In the genomic region with DNA sequence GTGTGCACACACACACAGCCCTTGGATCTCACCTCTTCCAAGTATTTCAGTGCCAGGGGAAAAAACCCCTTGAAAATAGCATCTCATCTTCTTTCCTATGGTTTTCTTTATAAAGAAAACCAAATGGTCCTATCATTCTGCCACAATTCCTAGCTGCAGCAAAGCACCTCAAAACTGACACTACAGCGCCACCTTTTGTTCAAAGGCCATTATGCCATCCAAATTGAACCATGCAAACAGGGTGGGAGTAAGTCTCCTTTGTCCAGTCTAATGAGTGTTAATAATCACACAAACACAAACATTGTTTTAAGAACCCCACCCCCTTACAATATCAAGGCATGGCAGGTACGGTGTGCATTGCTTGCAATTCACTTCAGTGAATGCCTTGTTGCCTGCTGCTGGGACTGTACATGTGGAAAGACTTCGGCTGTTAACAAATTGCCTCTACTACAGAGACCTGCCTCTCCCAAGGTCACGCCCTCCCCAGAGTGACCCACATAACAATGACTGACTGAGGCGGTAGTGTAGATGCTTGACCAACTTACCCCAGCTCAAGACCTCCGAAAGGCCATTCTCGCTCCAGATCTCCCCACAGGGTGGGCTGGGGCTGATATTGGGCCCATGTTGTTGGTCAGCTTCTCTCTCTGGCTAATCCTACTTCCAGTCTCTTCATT, we compare ENCODE assay signal across 8 cellular contexts. TPM values are rescaled to one million over a fixed set of nuclear protein-coding genes. Genes with fewer than 3 reads are reported as not detected.
A peak's percentile ranks its signal among the peaks of the same experiment; 100 is the strongest.
DNase-seq lines count a peak whose midpoint lies in the region; ATAC-seq and TF ChIP-seq lines count a peak whose summit lies in the region.

No MANE protein-coding gene starts in this region.

- no peak overlapping the region for H3K27ac ChIP-seq in breast epithelium

- intact Hi-C loops in activated naive CD4-positive, alpha-beta T cell treated with anti-CD3 and anti-CD28 coated beads for 36 hours (cut with micrococcal nuclease) = loop anchor here (1.0 kb wide), 1 partner anchor 1058 kb away; no protein-coding TSS in a partner anchor
- intact Hi-C loops in breast epithelium (cut with DNase I; ENCODE audit: low total_unique reads) = no loop called here

- no peaks in the 10 kb centered on the region for H3K4me1 Mint-ChIP-seq in activated naive CD4-positive, alpha-beta T cell treated with anti-CD3 and anti-CD28 coated beads for 36 hours (ENCODE audit: low read depth)

- no peaks in the 10 kb centered on the region for H3K36me3 Mint-ChIP-seq in activated naive CD4-positive, alpha-beta T cell treated with anti-CD3 and anti-CD28 coated beads for 36 hours (ENCODE audit: low read depth)

- no peaks in the 10 kb centered on the region for H3K9me3 ChIP-seq in breast epithelium

- H3K4me1 ChIP-seq in breast epithelium = no peaks in the 10 kb centered on the region

- no peaks in the 10 kb centered on the region for H3K9me3 Mint-ChIP-seq in activated naive CD4-positive, alpha-beta T cell treated with anti-CD3 and anti-CD28 coated beads for 36 hours

- H3K4me3 Mint-ChIP-seq in activated naive CD4-positive, alpha-beta T cell treated with anti-CD3 and anti-CD28 coated beads for 36 hours = no peak overlapping the region

- no peak overlapping the region for H3K27ac Mint-ChIP-seq in activated naive CD4-positive, alpha-beta T cell treated with anti-CD3 and anti-CD28 coated beads for 36 hours

- peaks cover 5% of the 10 kb centered on the region for H3K27me3 Mint-ChIP-seq in activated naive CD4-positive, alpha-beta T cell treated with anti-CD3 and anti-CD28 coated beads for 36 hours (ENCODE audit: low read depth)

- CTCF ChIA-PET in activated naive CD4-positive, alpha-beta T cell treated with anti-CD3 and anti-CD28 coated beads for 36 hours (lab: Charles Lee) = interaction anchor here (0.9 to 2.3 kb wide), 12 partner anchors 13 to 346 kb away, joined by 3 to 13 read pairs (median 5); no protein-coding TSS in a partner anchor

- peaks cover 0 to 3% of the 10 kb centered on the region in 2 donors for H3K27me3 ChIP-seq in breast epithelium

- peak; percentile 58 for DNase-seq in activated naive CD4-positive, alpha-beta T cell treated with anti-CD3 and anti-CD28 coated beads for 36 hours
- DNase-seq in activated naive CD4-positive, alpha-beta T cell treated with Interleukin-2 at 50 U/mL for 16 hours = no peak
- DNase-seq in NCI-H2227 treated with DMSO at 0.1 percent for 48 hours (lab: John Stamatoyannopoulos, UW) = peak; percentile 4
- DNase-seq in breast epithelium (ENCODE audit: low spot score in 2 of 2) = no peak
- DNase-seq in myocyte (ENCODE audit: low read depth) = peak; percentile 57
- DNase-seq in omental fat pad (ENCODE audit: low spot score) = no peak
- DNase-seq in GOT3 (lab: John Stamatoyannopoulos, UW) = no peak

- ATAC-seq in GM21619 (IDR thresholded peaks at IDR 0.05; ENCODE audit: unreplicated experiment) (peak; percentile 68), omental fat pad (ENCODE audit: low FRiP score) (no peak)

- TF ChIP-seq CTCF in breast epithelium (IDR thresholded peaks at IDR 0.05) = peak in 2 of 3 donors; percentile 33
- TF ChIP-seq CTCF in omental fat pad (IDR thresholded peaks at IDR 0.05) = no peak

- no peak for TF ChIP-seq POLR2A in breast epithelium (IDR thresholded peaks at IDR 0.05)

- H3K4me3 ChIP-seq in breast epithelium = no peak overlapping the region

- no peaks in the 10 kb centered on the region for H3K36me3 ChIP-seq in breast epithelium

RNA-seq across cellular contexts. Expression of a gene that starts 31.7 kb away (rescaled TPM):
- total RNA-seq in activated naive CD4-positive, alpha-beta T cell treated with anti-CD3 and anti-CD28 coated beads for 36 hours = not detected
- total RNA-seq in breast epithelium (under 1 TPM; 0.16 to 0.33 (median 0.29) TPM), myocyte (not detected in 2 replicates), omental fat pad (under 1 TPM in 3 of 4 donors, not detected in 1; 0.12 to 0.32 (median 0.31) TPM)
- not detected for polyA plus RNA-seq in myocyte (2012)

Comparison
In these comparisons a context has a peak if more than half of its experiments do, and no peak if none do; other contexts are left out.
1. DNase-seq: peak in activated naive CD4-positive, alpha-beta T cell treated with anti-CD3 and anti-CD28 coated beads for 36 hours (single experiment), NCI-H2227 treated with DMSO at 0.1 percent for 48 hours (single experiment) and myocyte (single experiment); none in activated naive CD4-positive, alpha-beta T cell treated with Interleukin-2 at 50 U/mL for 16 hours (single experiment), breast epithelium (0 of 2), omental fat pad (single experiment) and GOT3 (single experiment).
2. CTCF ChIP-seq: peak in breast epithelium (2 of 3); none in omental fat pad (0 of 3).